In the genomic region with DNA sequence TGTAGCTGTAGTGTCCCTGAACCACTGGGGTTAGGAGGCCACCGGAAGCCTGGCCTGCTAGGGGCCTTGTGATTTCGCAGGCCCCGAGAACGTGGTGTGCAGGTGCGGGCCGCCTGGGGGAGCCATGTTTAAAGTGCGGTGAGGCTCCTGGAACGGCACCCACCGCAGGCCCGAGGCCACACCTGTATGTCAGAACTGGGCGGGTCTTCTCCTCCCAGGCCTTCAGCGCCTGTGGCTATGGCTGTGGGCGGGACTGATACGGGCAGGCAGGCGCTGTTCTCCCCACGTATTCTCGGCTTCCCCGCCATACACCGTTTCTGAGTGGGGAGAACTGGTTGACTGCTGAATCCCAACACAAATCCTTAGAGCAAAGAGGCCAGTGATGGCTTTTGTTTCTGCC, we compare ENCODE assay signal across 10 cellular contexts.
DNase-seq lines count a peak whose midpoint lies in the region; ATAC-seq, FAIRE-seq and TF ChIP-seq lines count a peak whose summit lies in the region.
"Had no signal": no experiment of that assay in that cellular context is flagged by ENCODE, and none has a peak within 500 bp of the region (broad histone marks: within the 10 kb centered on the region; RNA-seq: fewer than 3 reads in every experiment).

No MANE protein-coding gene starts in this region.

- H4K20me1 ChIP-seq in astrocyte (ENCODE audit: insufficient read depth, low read length): peaks cover 69% of the 10 kb centered on the region

- H3K27ac Mint-ChIP-seq in T-helper 1 cell treated with Interleukin-12 subunit alpha and Interleukin-12 subunit beta and Interleukin-4 antibody, amounts not matched to agents 30 μg/mL and 1 μg/mL, for 36 hours: peak overlapping the region; percentile 51
- H3K27ac Mint-ChIP-seq in astrocyte (ENCODE audit: unreplicated experiment) (peak overlapping the region; percentile 75), progenitor cell of endocrine pancreas (no peak overlapping the region)

- no peak for FAIRE-seq in astrocyte (lab: Jason Lieb, UNC)

- H3K27ac ChIP-seq in astrocyte (ENCODE audit: low read depth, low read length): peak overlapping the region; percentile 79
- H3K27ac ChIP-seq: body of pancreas, upper lobe of right lung had no signal

- no peak overlapping the region for H3K4me3 ChIP-seq in H7 (ENCODE audit: insufficient read depth, low read depth, low read length)
- peak overlapping the region; percentile 17 for H3K4me3 ChIP-seq in astrocyte (ENCODE audit: insufficient read depth, low read depth, low read length)
- H3K4me3 ChIP-seq: body of pancreas, upper lobe of right lung had no signal

- TF ChIP-seq CTCF in astrocyte (IDR thresholded peaks at IDR 0.05; ENCODE audit: insufficient read depth, low read depth, low read length) (no peak), progenitor cell of endocrine pancreas (IDR thresholded peaks at IDR 0.05; ENCODE audit: unreplicated experiment) (no peak)

- no peaks in the 10 kb centered on the region for H3K9me3 Mint-ChIP-seq in T-helper 1 cell treated with Interleukin-12 subunit alpha and Interleukin-12 subunit beta and Interleukin-4 antibody, amounts not matched to agents 30 μg/mL and 1 μg/mL, for 36 hours
- H3K9me3 Mint-ChIP-seq in astrocyte (ENCODE audit: unreplicated experiment): peaks cover 3% of the 10 kb centered on the region
- no peaks in the 10 kb centered on the region for H3K9me3 Mint-ChIP-seq in progenitor cell of endocrine pancreas (ENCODE audit: low read depth)

- peak overlapping the region; percentile 77 for H3K4me2 ChIP-seq in astrocyte (ENCODE audit: low read length)

- no peak for ATAC-seq in GM19455 (IDR thresholded peaks at IDR 0.05; ENCODE audit: unreplicated experiment)
- ATAC-seq: body of pancreas, upper lobe of right lung had no signal

- no peaks in the 10 kb centered on the region for H3K9me3 ChIP-seq in astrocyte (ENCODE audit: insufficient read depth, low read depth, low read length)
- H3K9me3 ChIP-seq: body of pancreas, upper lobe of right lung had no signal

- H3K4me3 Mint-ChIP-seq in T-helper 1 cell treated with Interleukin-12 subunit alpha and Interleukin-12 subunit beta and Interleukin-4 antibody, amounts not matched to agents 30 μg/mL and 1 μg/mL, for 36 hours: no peak overlapping the region
- peak overlapping the region; percentile 66 for H3K4me3 Mint-ChIP-seq in astrocyte (ENCODE audit: unreplicated experiment)
- H3K4me3 Mint-ChIP-seq in progenitor cell of endocrine pancreas (ENCODE audit: low read depth): no peak overlapping the region

- peaks cover 22% of the 10 kb centered on the region for H3K4me1 ChIP-seq in astrocyte (ENCODE audit: insufficient read depth, low read length)
- H3K4me1 ChIP-seq: body of pancreas, upper lobe of right lung had no signal

- peak overlapping the region; percentile 68 for H3K9ac ChIP-seq in astrocyte (ENCODE audit: low read length)

- DNase-seq in H7: peak; percentile 88
- DNase-seq in astrocyte (ENCODE audit: low read depth): no peak
- peak; percentile 48 to 64 for DNase-seq in stimulated activated CD4-positive, alpha-beta T cell treated with anti-CD3 and anti-CD28 coated beads, Interleukin-2, amount 100 ng/mL, for 24 hours
- DNase-seq in NCI-H2196 (lab: John Stamatoyannopoulos, UW; ENCODE audit: unreplicated experiment): no peak
- DNase-seq in progenitor cell of endocrine pancreas (ENCODE audit: low spot score, unreplicated experiment): no peak
- no peak for DNase-seq in NCI-H2227 treated with DMSO at 0.1 percent for 48 hours (lab: John Stamatoyannopoulos, UW)
- DNase-seq: body of pancreas, upper lobe of right lung had no signal

- H3K27me3 Mint-ChIP-seq in T-helper 1 cell treated with Interleukin-12 subunit alpha and Interleukin-12 subunit beta and Interleukin-4 antibody, amounts not matched to agents 30 μg/mL and 1 μg/mL, for 36 hours (ENCODE audit: low read depth): no peaks in the 10 kb centered on the region
- no peaks in the 10 kb centered on the region for H3K27me3 Mint-ChIP-seq in astrocyte (ENCODE audit: low read depth, unreplicated experiment)
- no peaks in the 10 kb centered on the region for H3K27me3 Mint-ChIP-seq in progenitor cell of endocrine pancreas

- H3K36me3 ChIP-seq in H7 (replicated peaks; ENCODE audit: control insufficient read depth, insufficient read depth, low read length) (peaks cover 15% of the 10 kb centered on the region), astrocyte (ENCODE audit: insufficient read depth, low read length) (peaks cover 6% of the 10 kb centered on the region)

- H3K27me3 ChIP-seq in H7 (ENCODE audit: control insufficient read depth, insufficient read depth, low read length) (no peaks in the 10 kb centered on the region), astrocyte (ENCODE audit: insufficient read depth, low read length) (no peaks in the 10 kb centered on the region)
- H3K27me3 ChIP-seq: body of pancreas, upper lobe of right lung had no signal

- peaks cover 6% of the 10 kb centered on the region for H3K36me3 Mint-ChIP-seq in T-helper 1 cell treated with Interleukin-12 subunit alpha and Interleukin-12 subunit beta and Interleukin-4 antibody, amounts not matched to agents 30 μg/mL and 1 μg/mL, for 36 hours (ENCODE audit: low read depth)
- H3K36me3 Mint-ChIP-seq in astrocyte (ENCODE audit: low read depth, unreplicated experiment): peaks cover 18% of the 10 kb centered on the region
- H3K36me3 Mint-ChIP-seq in progenitor cell of endocrine pancreas (ENCODE audit: insufficient read depth): peaks cover 34% of the 10 kb centered on the region

- peaks cover 2% of the 10 kb centered on the region for H3K4me1 Mint-ChIP-seq in T-helper 1 cell treated with Interleukin-12 subunit alpha and Interleukin-12 subunit beta and Interleukin-4 antibody, amounts not matched to agents 30 μg/mL and 1 μg/mL, for 36 hours (ENCODE audit: low read depth)
- H3K4me1 Mint-ChIP-seq in astrocyte (ENCODE audit: low read depth, unreplicated experiment) (peaks cover 22% of the 10 kb centered on the region), progenitor cell of endocrine pancreas (ENCODE audit: low read depth) (no peaks in the 10 kb centered on the region)

- peaks cover 25% of the 10 kb centered on the region for H3K79me2 ChIP-seq in astrocyte (ENCODE audit: insufficient read depth, low read length)

- H2AFZ ChIP-seq in astrocyte (ENCODE audit: low read depth, low read length): no peak overlapping the region

Comparison
In these comparisons a context has a peak if more than half of its experiments do, and no peak if none do; other contexts are left out.
1. DNase-seq: peak in H7 (single experiment) and stimulated activated CD4-positive, alpha-beta T cell treated with anti-CD3 and anti-CD28 coated beads, Interleukin-2, amount 100 ng/mL, for 24 hours (2 of 2); none in astrocyte (single experiment), NCI-H2196 (single experiment), progenitor cell of endocrine pancreas (single experiment) and NCI-H2227 treated with DMSO at 0.1 percent for 48 hours (single experiment).